ENCODE assay signal across 1 cellular context in the genomic region with DNA sequence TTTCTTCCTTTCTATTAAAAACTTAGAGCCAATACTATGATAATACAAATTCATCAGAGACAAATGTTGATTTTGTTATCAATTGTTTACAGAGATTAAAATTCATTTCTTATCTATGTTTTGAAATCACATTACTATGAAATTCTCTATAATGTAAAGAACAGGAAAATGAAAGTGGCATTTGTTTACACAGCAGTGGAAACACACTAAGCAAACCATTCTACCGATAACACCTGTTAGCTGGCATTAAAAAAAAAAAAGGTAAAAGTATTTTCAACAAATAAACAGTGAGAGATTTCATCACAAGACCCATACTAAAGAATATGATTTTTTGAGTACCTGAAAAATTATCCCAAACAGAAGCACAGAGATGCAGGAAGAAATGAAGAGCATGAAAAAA.
TF ChIP-seq lines count a peak whose summit lies in the region.

No MANE protein-coding gene starts in this region.

TF ChIP-seq in HepG2, 621 proteins besides CTCF, POLR2A, EP300 and RAD21:
- TF ChIP-seq MZF1 (CRISPR knock-in tag; IDR thresholded peaks at IDR 0.05; ENCODE audit: borderline replicate concordance) (no peak), SOX13 (IDR thresholded peaks at IDR 0.05) (no peak), SOX13 (CRISPR knock-in tag; conservative IDR thresholded peaks at IDR 0.05 in 1 of 2, IDR thresholded peaks at IDR 0.05 in 1 of 2) (peak in 1 of 2 experiments; percentile 25; a peak in 1 of 4 replicates), FOXA3 (CRISPR knock-in tag; IDR thresholded peaks at IDR 0.05) (peak; percentile 42; the same call in 1 of the 2 replicates)
- TF ChIP-seq, protein P1, sequence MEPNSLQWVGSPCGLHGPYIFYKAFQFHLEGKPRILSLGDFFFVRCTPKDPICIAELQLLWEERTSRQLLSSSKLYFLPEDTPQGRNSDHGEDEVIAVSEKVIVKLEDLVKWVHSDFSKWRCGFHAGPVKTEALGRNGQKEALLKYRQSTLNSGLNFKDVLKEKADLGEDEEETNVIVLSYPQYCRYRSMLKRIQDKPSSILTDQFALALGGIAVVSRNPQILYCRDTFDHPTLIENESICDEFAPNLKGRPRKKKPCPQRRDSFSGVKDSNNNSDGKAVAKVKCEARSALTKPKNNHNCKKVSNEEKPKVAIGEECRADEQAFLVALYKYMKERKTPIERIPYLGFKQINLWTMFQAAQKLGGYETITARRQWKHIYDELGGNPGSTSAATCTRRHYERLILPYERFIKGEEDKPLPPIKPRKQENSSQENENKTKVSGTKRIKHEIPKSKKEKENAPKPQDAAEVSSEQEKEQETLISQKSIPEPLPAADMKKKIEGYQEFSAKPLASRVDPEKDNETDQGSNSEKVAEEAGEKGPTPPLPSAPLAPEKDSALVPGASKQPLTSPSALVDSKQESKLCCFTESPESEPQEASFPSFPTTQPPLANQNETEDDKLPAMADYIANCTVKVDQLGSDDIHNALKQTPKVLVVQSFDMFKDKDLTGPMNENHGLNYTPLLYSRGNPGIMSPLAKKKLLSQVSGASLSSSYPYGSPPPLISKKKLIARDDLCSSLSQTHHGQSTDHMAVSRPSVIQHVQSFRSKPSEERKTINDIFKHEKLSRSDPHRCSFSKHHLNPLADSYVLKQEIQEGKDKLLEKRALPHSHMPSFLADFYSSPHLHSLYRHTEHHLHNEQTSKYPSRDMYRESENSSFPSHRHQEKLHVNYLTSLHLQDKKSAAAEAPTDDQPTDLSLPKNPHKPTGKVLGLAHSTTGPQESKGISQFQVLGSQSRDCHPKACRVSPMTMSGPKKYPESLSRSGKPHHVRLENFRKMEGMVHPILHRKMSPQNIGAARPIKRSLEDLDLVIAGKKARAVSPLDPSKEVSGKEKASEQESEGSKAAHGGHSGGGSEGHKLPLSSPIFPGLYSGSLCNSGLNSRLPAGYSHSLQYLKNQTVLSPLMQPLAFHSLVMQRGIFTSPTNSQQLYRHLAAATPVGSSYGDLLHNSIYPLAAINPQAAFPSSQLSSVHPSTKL (CRISPR knock-in tag; IDR thresholded peaks at IDR 0.05): peak; percentile 25; the same call in 1 of the 2 replicates
